In the genomic region with DNA sequence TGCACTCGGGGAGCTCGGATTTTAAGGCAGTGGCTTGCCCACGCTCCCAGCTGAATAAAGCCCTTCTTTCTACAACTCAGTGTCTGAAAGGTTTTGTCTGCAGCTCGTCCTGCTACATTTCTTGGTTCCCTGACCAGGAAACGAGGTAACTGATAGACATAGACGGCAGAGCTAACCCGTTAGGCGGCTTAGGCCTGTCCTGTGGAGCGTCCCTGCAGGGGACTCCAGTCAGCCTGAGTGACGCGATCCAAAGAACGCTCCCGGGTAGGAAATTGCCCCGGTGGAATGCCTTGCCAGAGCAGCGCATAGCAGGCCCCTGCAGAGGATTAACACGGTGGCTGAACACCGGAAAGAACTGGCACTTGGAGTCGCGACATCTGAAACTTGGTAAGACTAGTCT, we compare ENCODE assay signal across 15 cellular contexts. TPM values are rescaled to one million over a fixed set of nuclear protein-coding genes. Genes with fewer than 3 reads are reported as not detected.
DNase-seq lines count a peak whose midpoint lies in the region; ATAC-seq and TF ChIP-seq lines count a peak whose summit lies in the region.
"Had no signal": no experiment of that assay in that cellular context is flagged by ENCODE, and none has a peak within 500 bp of the region (broad histone marks: within the 10 kb centered on the region; RNA-seq: fewer than 3 reads in every experiment).

No MANE protein-coding gene starts in this region.

- no peak overlapping the region for H3K4me3 ChIP-seq in epithelial cell of esophagus (ENCODE audit: low read length)
- H3K4me3 ChIP-seq in right lobe of liver, result peak overlapping the region in 1 of 3 donors; percentile 17
- H3K4me3 ChIP-seq in skeletal muscle tissue (ENCODE audit: low read length in 3 of 3), result peak overlapping the region in 2 of 3 donors; percentile 4 to 37

- TF ChIP-seq CTCF in epithelial cell of esophagus (IDR thresholded peaks at IDR 0.05; ENCODE audit: insufficient read depth, low read depth, low read length, missing control alignments) (no peak), right lobe of liver (IDR thresholded peaks at IDR 0.05) (no peak)

- H3K9me3 ChIP-seq in right lobe of liver, result no peaks in the 10 kb centered on the region
- H3K9me3 ChIP-seq in skeletal muscle tissue (ENCODE audit: control insufficient read depth in 3 of 3, low read length in 3 of 3), result no peaks in the 10 kb centered on the region

- H3K4me1 ChIP-seq in right lobe of liver (peaks cover 0 to 25% (median 8%) of the 10 kb centered on the region in 4 donors), skeletal muscle tissue (ENCODE audit: control insufficient read depth in 3 of 3, insufficient read depth in 3 of 3, low read length in 3 of 3) (peaks cover 7 to 22% (median 20%) of the 10 kb centered on the region in 3 donors)

- 45% methylated on average over 12 of the region's 19 CpGs for WGBS in right lobe of liver (ENCODE audit: insufficient coverage, low coverage, low lambda C conversion rate, missing lambda C conversion rate)

- H3K9ac ChIP-seq in skeletal muscle tissue (ENCODE audit: low read depth in 1 of 3, low read length in 3 of 3), result peak overlapping the region; percentile 62 to 75 (median 64)

- no peaks in the 10 kb centered on the region for H3K27me3 ChIP-seq in right lobe of liver
- H3K27me3 ChIP-seq in skeletal muscle tissue (ENCODE audit: control insufficient read depth in 3 of 3, insufficient read depth in 3 of 3, low read length in 3 of 3), result no peaks in the 10 kb centered on the region

- DNase-seq in LHCN-M2 (ENCODE audit: low read depth) (peak; percentile 19), epithelial cell of esophagus (ENCODE audit: low read depth) (peak; percentile 29), right lobe of liver (peak; percentile 62 to 71 (median 65)), DMS114 treated with DMSO at 0.1 percent for 48 hours (lab: John Stamatoyannopoulos, UW; ENCODE audit: unreplicated experiment) (no peak), NCI-H748 (lab: John Stamatoyannopoulos, UW; ENCODE audit: unreplicated experiment) (no peak)
- DNase-seq in stimulated activated CD8-positive, alpha-beta memory T cell treated with anti-CD3 and anti-CD28 coated beads, Interleukin-4, amount 100 ng/mL, for 48 hours, result no peak
- DNase-seq: activated CD8-positive, alpha-beta memory T cell treated with anti-CD3 and anti-CD28 coated beads, Interleukin-2, amount 50 U/mL, for 48 hours; CD4-positive, alpha-beta T cell; dermis blood vessel endothelial cell; NCI-H510A; SHP77 had no signal

- no peak for TF ChIP-seq POLR2A in right lobe of liver (IDR thresholded peaks at IDR 0.05)

- intact Hi-C loops in right lobe of liver (cut with DNase I), result no loop called here

- ATAC-seq in right lobe of liver, result peak; percentile 37 to 63 (median 50)
- ATAC-seq in GM18498 (IDR thresholded peaks at IDR 0.05; ENCODE audit: unreplicated experiment), result no peak
- ATAC-seq: natural killer cell treated with Interleukin-12 subunit alpha and Interleukin-12 subunit beta and Interleukin-15 and Interleukin-18, amount 100 ng/mL, for 72 hours had no signal

- H3K27ac ChIP-seq in right lobe of liver (peak overlapping the region; percentile 79 to 86 (median 81)), skeletal muscle tissue (ENCODE audit: low read depth, low read length) (peak overlapping the region; percentile 97)
- H3K27ac ChIP-seq: HL-60 had no signal

- H3K36me3 ChIP-seq in right lobe of liver (peaks cover 0 to 8% (median 0%) of the 10 kb centered on the region in 4 donors), skeletal muscle tissue (ENCODE audit: control insufficient read depth in 3 of 3, insufficient read depth in 3 of 3, low read length in 3 of 3) (no peaks in the 10 kb centered on the region)

RNA-seq across cellular contexts. Expression of a gene that starts 1.8 kb away (rescaled TPM):
- total RNA-seq in LHCN-M2 (2014; rRNA removed), result 29.4 and 43.2 TPM in 2 replicates
- 11.0 TPM for polyA plus RNA-seq in LHCN-M2 (2012)
- 1,000 to 10,000 TPM; 1,892 to 2,891 (median 2,149) TPM for total RNA-seq in right lobe of liver
- 179 TPM for total RNA-seq in skeletal muscle tissue

RNA-seq across cellular contexts. Expression of a gene that starts 56.9 kb away (rescaled TPM):
- total RNA-seq in LHCN-M2 (2014; rRNA removed) (under 0.01 TPM in 1 of 2 replicates, not detected in the other), right lobe of liver (1 to 10 TPM in 1 of 6 experiments, under 1 TPM in 4, not detected in 1; 0.06 to 1.2 (median 0.42) TPM), skeletal muscle tissue (1.6 TPM)
- polyA plus RNA-seq in LHCN-M2 (2012), result 0.18 TPM

Comparison
In these comparisons a context has a peak if more than half of its experiments do, and no peak if none do; other contexts are left out.
1. DNase-seq: peak in LHCN-M2 (single experiment), epithelial cell of esophagus (single experiment) and right lobe of liver (3 of 3); none in DMS114 treated with DMSO at 0.1 percent for 48 hours (single experiment), stimulated activated CD8-positive, alpha-beta memory T cell treated with anti-CD3 and anti-CD28 coated beads, Interleukin-4, amount 100 ng/mL, for 48 hours (single experiment) and NCI-H748 (single experiment).
2. RNA of a gene that starts 1.8 kb away (total RNA-seq): 1,892 to 2,891 TPM in right lobe of liver; 179 TPM in skeletal muscle tissue (single experiment) and 29.4 to 43.2 TPM in LHCN-M2; every median in the first group is over 10 times any median in the second.